10 cellular contexts compared by ENCODE assay signal in genomic region chr7:78007231-78007630, GRCh38.
"Had no signal": no experiment of that assay in that cellular context is flagged by ENCODE, and none has a peak within 500 bp of the region (broad histone marks: within the 10 kb centered on the region; RNA-seq: fewer than 3 reads in every experiment).

No MANE protein-coding gene starts in this region.

- H2AFZ ChIP-seq: GM23248, GM23338 had no signal

- H3K9ac ChIP-seq: GM23248 had no signal

- H3K4me3 ChIP-seq: GM23248, GM23338, HAP-1 had no signal

- H3K27ac ChIP-seq: GM23248 had no signal

- H3K36me3 ChIP-seq: HAP-1 had no signal

- H3K4me1 ChIP-seq: HAP-1 had no signal

- DNase-seq: GM23248, GOT3, H7, H9, HCEC 1CT, HFFc6 had no signal

- FAIRE-seq: H1, H54 had no signal

- H3K4me2 ChIP-seq: GM23338 had no signal

- H3K9me3 ChIP-seq: HAP-1 had no signal
